In the genomic region with DNA sequence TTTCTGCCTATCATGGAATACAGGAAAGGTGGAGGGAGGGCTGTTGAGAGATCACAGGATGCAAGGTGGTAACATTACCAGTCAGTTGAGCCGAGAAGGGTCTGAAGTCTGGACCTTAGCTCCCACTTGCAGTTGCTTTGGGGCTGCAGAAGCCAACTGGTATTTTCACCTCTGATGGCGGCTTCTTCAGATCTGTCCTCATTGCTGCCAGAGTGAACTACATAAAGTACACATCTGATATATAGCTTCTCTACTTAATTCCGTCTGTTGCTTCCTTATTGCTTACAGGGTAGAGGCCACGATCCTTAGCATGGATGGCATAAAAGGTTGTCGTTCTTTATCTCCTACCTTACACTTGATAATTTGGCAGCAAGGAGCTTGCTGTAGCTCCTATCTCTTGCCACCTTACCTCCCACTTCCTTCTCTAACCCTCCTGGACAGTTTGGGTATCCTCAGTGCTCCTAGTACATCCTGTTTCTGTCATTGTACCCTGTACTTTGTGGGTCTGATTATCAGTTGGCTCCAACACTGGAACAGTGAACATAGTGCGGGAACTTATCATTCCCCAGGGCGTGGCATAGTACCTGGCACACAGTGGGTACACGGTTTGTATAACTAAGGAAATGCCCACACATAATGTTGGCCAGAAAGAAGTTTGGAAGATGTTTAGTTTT, we compare ENCODE assay signal across 26 cellular contexts. TPM values are rescaled to one million over a fixed set of nuclear protein-coding genes. Genes with fewer than 3 reads are reported as not detected.
DNase-seq lines count a peak whose midpoint lies in the region; ATAC-seq, FAIRE-seq and TF ChIP-seq lines count a peak whose summit lies in the region.
"Had no signal": no experiment of that assay in that cellular context is flagged by ENCODE, and none has a peak within 500 bp of the region (broad histone marks: within the 10 kb centered on the region; RNA-seq: fewer than 3 reads in every experiment).

No MANE protein-coding gene starts in this region.

- H3K4me3 ChIP-seq in right cardiac atrium (ENCODE audit: low read length) (no peak overlapping the region), upper lobe of right lung (no peak overlapping the region)
- H3K4me3 ChIP-seq: body of pancreas, neural progenitor cell, spleen had no signal

- H3K4me3 Mint-ChIP-seq in stimulated activated naive CD8-positive, alpha-beta T cell treated with anti-CD3 and anti-CD28 coated beads, Interleukin-15, Interleukin-2, amounts not matched to agents 100 ng/mL and 50 ng/mL, for 24 hours = no peak overlapping the region
- no peak overlapping the region for H3K4me3 Mint-ChIP-seq in activated naive CD8-positive, alpha-beta T cell treated with anti-CD3 and anti-CD28 coated beads, Interleukin-2, amount 10 ng/mL, durations not matched to agents 7 days and 5 days
- H3K4me3 Mint-ChIP-seq: activated CD4-positive, alpha-beta T cell treated with anti-CD3 and anti-CD28 coated beads, Interleukin-2, amount 10 ng/mL, durations not matched to agents 24 days and 14 days; activated naive CD4-positive, alpha-beta T cell treated with anti-CD3 and anti-CD28 coated beads, Interleukin-2, amount 10 ng/mL, durations not matched to agents 7 days and 5 days; HFFc6; neural progenitor cell had no signal

- no peak for DNase-seq in stimulated activated naive CD8-positive, alpha-beta T cell treated with anti-CD3 and anti-CD28 coated beads, Interleukin-15, Interleukin-2, amounts not matched to agents 100 U/mL and 50 U/mL, for 24 hours
- no peak for DNase-seq in activated naive CD8-positive, alpha-beta T cell treated with anti-CD3 and anti-CD28 coated beads, Interleukin-2, amount 10 ng/mL, durations not matched to agents 7 days and 5 days
- DNase-seq in right cardiac atrium = no peak
- DNase-seq in LoVo (ENCODE audit: low spot score) = no peak
- DNase-seq in urothelium cell line (ENCODE audit: low spot score) = no peak
- no peak for DNase-seq in upper lobe of right lung
- DNase-seq: ACHN; activated CD4-positive, alpha-beta T cell treated with anti-CD3 and anti-CD28 coated beads, Interleukin-2, amount 10 ng/mL, durations not matched to agents 24 days and 14 days; activated naive CD4-positive, alpha-beta T cell treated with anti-CD3 and anti-CD28 coated beads, Interleukin-2, amount 10 ng/mL, durations not matched to agents 7 days and 5 days; body of pancreas; C1 segment of cervical spinal cord; DMS79; HFFc6; IMR-90; kidney glomerular epithelial cell; NCI-H2081; NK-92 treated with Interleukin-12 subunit alpha and Interleukin-12 subunit beta, amount 100 ng/mL, for 24 hours; RPMI8226; spleen had no signal

- H3K27me3 Mint-ChIP-seq in stimulated activated naive CD8-positive, alpha-beta T cell treated with anti-CD3 and anti-CD28 coated beads, Interleukin-15, Interleukin-2, amounts not matched to agents 100 ng/mL and 50 ng/mL, for 24 hours = no peaks in the 10 kb centered on the region
- H3K27me3 Mint-ChIP-seq in activated naive CD8-positive, alpha-beta T cell treated with anti-CD3 and anti-CD28 coated beads, Interleukin-2, amount 10 ng/mL, durations not matched to agents 7 days and 5 days = no peaks in the 10 kb centered on the region
- H3K27me3 Mint-ChIP-seq: activated CD4-positive, alpha-beta T cell treated with anti-CD3 and anti-CD28 coated beads, Interleukin-2, amount 10 ng/mL, durations not matched to agents 24 days and 14 days; activated naive CD4-positive, alpha-beta T cell treated with anti-CD3 and anti-CD28 coated beads, Interleukin-2, amount 10 ng/mL, durations not matched to agents 7 days and 5 days had no signal

- H3K4me1 Mint-ChIP-seq in stimulated activated naive CD8-positive, alpha-beta T cell treated with anti-CD3 and anti-CD28 coated beads, Interleukin-15, Interleukin-2, amounts not matched to agents 100 ng/mL and 50 ng/mL, for 24 hours (ENCODE audit: low read depth) = peaks cover 6% of the 10 kb centered on the region
- peaks cover 8% of the 10 kb centered on the region for H3K4me1 Mint-ChIP-seq in activated naive CD8-positive, alpha-beta T cell treated with anti-CD3 and anti-CD28 coated beads, Interleukin-2, amount 10 ng/mL, durations not matched to agents 7 days and 5 days

- peak overlapping the region; percentile 66 for H3K27ac ChIP-seq in right cardiac atrium (ENCODE audit: low read length)
- H3K27ac ChIP-seq in upper lobe of right lung = no peak overlapping the region
- H3K27ac ChIP-seq: body of pancreas, neural progenitor cell, spleen had no signal

- H3K9me3 ChIP-seq in right cardiac atrium (ENCODE audit: control insufficient read depth, low read length) = no peaks in the 10 kb centered on the region
- H3K9me3 ChIP-seq in upper lobe of right lung = no peaks in the 10 kb centered on the region
- H3K9me3 ChIP-seq: body of pancreas, spleen had no signal

- H3K36me3 Mint-ChIP-seq in stimulated activated naive CD8-positive, alpha-beta T cell treated with anti-CD3 and anti-CD28 coated beads, Interleukin-15, Interleukin-2, amounts not matched to agents 100 ng/mL and 50 ng/mL, for 24 hours (ENCODE audit: low read depth) = peaks cover 45% of the 10 kb centered on the region
- H3K36me3 Mint-ChIP-seq in activated naive CD8-positive, alpha-beta T cell treated with anti-CD3 and anti-CD28 coated beads, Interleukin-2, amount 10 ng/mL, durations not matched to agents 7 days and 5 days = peaks cover 4% of the 10 kb centered on the region

- POLR2A ChIA-PET in activated naive CD8-positive, alpha-beta T cell treated with anti-CD3 and anti-CD28 coated beads, Interleukin-2, amount 10 ng/mL, durations not matched to agents 7 days and 5 days (lab: Charles Lee) = interaction anchor here (0.8 kb wide), 1 partner anchor 16 kb away, joined by 4 read pairs; a partner anchor contains a TSS

- WGBS in right cardiac atrium = 65% methylated on average over 8 of the region's 8 CpGs

- FAIRE-seq in urothelium cell line (lab: Jason Lieb, UNC) = no peak
- FAIRE-seq: colon had no signal

- H3K36me3 ChIP-seq in upper lobe of right lung = peaks cover 12% of the 10 kb centered on the region
- H3K36me3 ChIP-seq: neural progenitor cell had no signal

- H3K4me1 ChIP-seq in right cardiac atrium (ENCODE audit: control insufficient read depth, insufficient read depth, low read length) (peaks cover 9% of the 10 kb centered on the region), upper lobe of right lung (peaks cover 8% of the 10 kb centered on the region)
- H3K4me1 ChIP-seq: neural progenitor cell had no signal

- ATAC-seq in stimulated activated naive CD8-positive, alpha-beta T cell treated with anti-CD3 and anti-CD28 coated beads, Interleukin-15, Interleukin-2, amounts not matched to agents 100 U/mL and 50 U/mL, for 24 hours = no peak
- no peak for ATAC-seq in activated naive CD8-positive, alpha-beta T cell treated with anti-CD3 and anti-CD28 coated beads, Interleukin-2, amount 10 ng/mL, durations not matched to agents 7 days and 5 days (ENCODE audit: low read depth)
- ATAC-seq in right cardiac atrium (peak; percentile 78 to 82), GM21526 (IDR thresholded peaks at IDR 0.05; ENCODE audit: low FRiP score, unreplicated experiment) (no peak), upper lobe of right lung (no peak)
- ATAC-seq: body of pancreas had no signal

- H3K9me3 Mint-ChIP-seq in stimulated activated naive CD8-positive, alpha-beta T cell treated with anti-CD3 and anti-CD28 coated beads, Interleukin-15, Interleukin-2, amounts not matched to agents 100 ng/mL and 50 ng/mL, for 24 hours = no peaks in the 10 kb centered on the region
- no peaks in the 10 kb centered on the region for H3K9me3 Mint-ChIP-seq in activated naive CD8-positive, alpha-beta T cell treated with anti-CD3 and anti-CD28 coated beads, Interleukin-2, amount 10 ng/mL, durations not matched to agents 7 days and 5 days
- H3K9me3 Mint-ChIP-seq: activated CD4-positive, alpha-beta T cell treated with anti-CD3 and anti-CD28 coated beads, Interleukin-2, amount 10 ng/mL, durations not matched to agents 24 days and 14 days; activated naive CD4-positive, alpha-beta T cell treated with anti-CD3 and anti-CD28 coated beads, Interleukin-2, amount 10 ng/mL, durations not matched to agents 7 days and 5 days; HFFc6; neural progenitor cell had no signal

- H3K27ac Mint-ChIP-seq in stimulated activated naive CD8-positive, alpha-beta T cell treated with anti-CD3 and anti-CD28 coated beads, Interleukin-15, Interleukin-2, amounts not matched to agents 100 ng/mL and 50 ng/mL, for 24 hours = peak overlapping the region; percentile 61
- peak overlapping the region; percentile 6 for H3K27ac Mint-ChIP-seq in activated naive CD8-positive, alpha-beta T cell treated with anti-CD3 and anti-CD28 coated beads, Interleukin-2, amount 10 ng/mL, durations not matched to agents 7 days and 5 days
- H3K27ac Mint-ChIP-seq: activated CD4-positive, alpha-beta T cell treated with anti-CD3 and anti-CD28 coated beads, Interleukin-2, amount 10 ng/mL, durations not matched to agents 24 days and 14 days; activated naive CD4-positive, alpha-beta T cell treated with anti-CD3 and anti-CD28 coated beads, Interleukin-2, amount 10 ng/mL, durations not matched to agents 7 days and 5 days; HFFc6; neural progenitor cell had no signal

- H3K27me3 ChIP-seq in right cardiac atrium (ENCODE audit: control insufficient read depth, insufficient read depth) (no peaks in the 10 kb centered on the region), upper lobe of right lung (no peaks in the 10 kb centered on the region)
- H3K27me3 ChIP-seq: body of pancreas, neural progenitor cell, spleen had no signal

- intact Hi-C loops in right cardiac atrium (cut with DNase I) (no loop called here), upper lobe of right lung (cut with DNase I) (no loop called here)

- TF ChIP-seq CTCF in upper lobe of right lung (IDR thresholded peaks at IDR 0.05) = no peak

RNA-seq across cellular contexts. Expression of a gene that starts 30.9 kb away (rescaled TPM):
- 10 to 100 TPM; 35.3 to 36.0 TPM for total RNA-seq in activated naive CD8-positive, alpha-beta T cell treated with anti-CD3 and anti-CD28 coated beads, Interleukin-2, amount 10 ng/mL, durations not matched to agents 7 days and 5 days
- total RNA-seq in right cardiac atrium (10 to 100 TPM; 40.7 to 64.8 (median 46.1) TPM), upper lobe of right lung (218 TPM)
- polyA plus RNA-seq in right cardiac atrium = 45.7 TPM

RNA-seq across cellular contexts. Expression of a gene that starts 51.5 kb away (rescaled TPM):
- total RNA-seq in activated naive CD8-positive, alpha-beta T cell treated with anti-CD3 and anti-CD28 coated beads, Interleukin-2, amount 10 ng/mL, durations not matched to agents 7 days and 5 days = under 1 TPM in 1 of 2 experiments, not detected in 1; 0.14 TPM
- total RNA-seq in right cardiac atrium (not detected), upper lobe of right lung (not detected)
- polyA plus RNA-seq in right cardiac atrium = not detected
- total RNA-seq: activated CD4-positive, alpha-beta T cell treated with anti-CD3 and anti-CD28 coated beads, Interleukin-2, amount 10 ng/mL, durations not matched to agents 24 days and 14 days; body of pancreas; fibroblast of villous mesenchyme; HFFc6; IMR-90; mesenteric fat pad; NCI-H460 had no signal
- polyA plus RNA-seq: IMR-90 had no signal

Comparison
In these comparisons a context has a peak if more than half of its experiments do, and no peak if none do; other contexts are left out.
1. ATAC-seq: peak in right cardiac atrium (2 of 2); none in stimulated activated naive CD8-positive, alpha-beta T cell treated with anti-CD3 and anti-CD28 coated beads, Interleukin-15, Interleukin-2, amounts not matched to agents 100 U/mL and 50 U/mL, for 24 hours (single experiment), activated naive CD8-positive, alpha-beta T cell treated with anti-CD3 and anti-CD28 coated beads, Interleukin-2, amount 10 ng/mL, durations not matched to agents 7 days and 5 days (single experiment), GM21526 (single experiment) and upper lobe of right lung (single experiment).